8 cellular contexts compared by ENCODE assay signal in genomic region chr12:57459055-57459749, GRCh38. TPM values are rescaled to one million over a fixed set of nuclear protein-coding genes. Genes with fewer than 3 reads are reported as not detected.
A peak's percentile ranks its signal among the peaks of the same experiment; 100 is the strongest.
DNase-seq lines count a peak whose midpoint lies in the region; ATAC-seq and TF ChIP-seq lines count a peak whose summit lies in the region.

No MANE protein-coding gene starts in this region.

- H3K4me1 ChIP-seq in CD4-positive, alpha-beta memory T cell (ENCODE audit: insufficient read depth, low read length): peaks cover 40% of the 10 kb centered on the region

- peaks cover 25 to 57% (median 40%) of the 10 kb centered on the region in 4 donors for H3K4me1 Mint-ChIP-seq in CD4-positive, alpha-beta memory T cell
- H3K4me1 Mint-ChIP-seq in activated CD8-positive, alpha-beta T cell treated with anti-CD3 and anti-CD28 coated beads for 36 hours (ENCODE audit: low read depth): peaks cover 63% of the 10 kb centered on the region

- no peaks in the 10 kb centered on the region for H3K9me3 ChIP-seq in CD4-positive, alpha-beta memory T cell (ENCODE audit: control insufficient read depth in 1 of 2, low read length in 2 of 2)

- TF ChIP-seq CTCF in activated CD8-positive, alpha-beta T cell treated with anti-CD3 and anti-CD28 coated beads for 36 hours (IDR thresholded peaks at IDR 0.05): peak; percentile 90

- H3K36me3 ChIP-seq in CD4-positive, alpha-beta memory T cell (ENCODE audit: insufficient read depth, low read length): no peaks in the 10 kb centered on the region

- peak overlapping the region; percentile 75 to 88 for H3K4me3 ChIP-seq in CD4-positive, alpha-beta memory T cell (ENCODE audit: low read length in 2 of 2)

- H3K27me3 ChIP-seq in CD4-positive, alpha-beta memory T cell (ENCODE audit: insufficient read depth, low read length): peaks cover 12% of the 10 kb centered on the region

- H3K27ac ChIP-seq in CD4-positive, alpha-beta memory T cell (ENCODE audit: low read depth, low read length): peak overlapping the region; percentile 41

- H3K4me3 Mint-ChIP-seq in CD4-positive, alpha-beta memory T cell: peak overlapping the region; percentile 94 to 99 (median 97)
- H3K4me3 Mint-ChIP-seq in activated CD8-positive, alpha-beta T cell treated with anti-CD3 and anti-CD28 coated beads for 36 hours: peak overlapping the region; percentile 86

- intact Hi-C loops in CD4-positive, alpha-beta memory T cell (cut with micrococcal nuclease): loop anchor here (1.0 to 10.0 kb wide), 5 partner anchors 28 to 236 kb away; partner anchors contain the start of genes B4GALNT1, DDIT3, OS9 and R3HDM2
- intact Hi-C loops in activated CD8-positive, alpha-beta T cell treated with anti-CD3 and anti-CD28 coated beads for 36 hours (cut with micrococcal nuclease): loop anchor here (5.0 to 10.0 kb wide), 2 partner anchors 154 to 197 kb away; no protein-coding TSS in a partner anchor

- CTCF ChIA-PET in CD4-positive, alpha-beta memory T cell (lab: Charles Lee; ENCODE audit: partially characterized antibody): interaction anchor here (0.6 to 9.6 kb wide), 51 partner anchors 11 to 348 kb away, joined by 3 to 204 read pairs (median 5); partner anchors contain the start of genes ARHGAP9, B4GALNT1, DCTN2 and DDIT3
- CTCF ChIA-PET in activated CD8-positive, alpha-beta T cell treated with anti-CD3 and anti-CD28 coated beads for 36 hours (lab: Charles Lee): interaction anchor here (0.6 to 6.8 kb wide), 62 partner anchors 9 to 380 kb away, joined by 3 to 152 read pairs (median 4); partner anchors contain the start of genes ARHGAP9, DDIT3, INHBC and NEMP1

- peaks cover 7 to 20% of the 10 kb centered on the region in 2 donors for H3K27me3 Mint-ChIP-seq in CD4-positive, alpha-beta memory T cell
- H3K27me3 Mint-ChIP-seq in activated CD8-positive, alpha-beta T cell treated with anti-CD3 and anti-CD28 coated beads for 36 hours: peaks cover 4% of the 10 kb centered on the region

- DNase-seq in CD4-positive, alpha-beta memory T cell: peak; percentile 91 to 94 (median 92)
- peak; percentile 96 for DNase-seq in HK-2 (ENCODE audit: unreplicated experiment)
- DNase-seq in NCI-H82 treated with DMSO at 0.1 percent for 48 hours (lab: John Stamatoyannopoulos, UW; ENCODE audit: unreplicated experiment): peak; percentile 98
- peak; percentile 98 for DNase-seq in activated CD8-positive, alpha-beta T cell treated with anti-CD3 and anti-CD28 coated beads for 36 hours
- peak; percentile 92 for DNase-seq in effector CD8-positive, alpha-beta T cell (lab: John Stamatoyannopoulos, UW)
- peak; percentile 95 to 98 for DNase-seq in lung microvascular endothelial cell (ENCODE audit: low read depth in 2 of 2)
- peak; percentile 77 to 89 (median 86) for DNase-seq in stimulated activated CD4-positive, alpha-beta T cell treated with anti-CD3 and anti-CD28 coated beads, TNF-alpha, amount 100 ng/mL, for 4 hours (ENCODE audit: low read depth in 3 of 3)

- no peaks in the 10 kb centered on the region for H3K9me3 Mint-ChIP-seq in CD4-positive, alpha-beta memory T cell
- no peaks in the 10 kb centered on the region for H3K9me3 Mint-ChIP-seq in activated CD8-positive, alpha-beta T cell treated with anti-CD3 and anti-CD28 coated beads for 36 hours

- ATAC-seq in GM19452 (IDR thresholded peaks at IDR 0.05; ENCODE audit: unreplicated experiment): peak; percentile 55
- peak; percentile 75 for ATAC-seq in activated CD8-positive, alpha-beta T cell treated with anti-CD3 and anti-CD28 coated beads for 36 hours

- H3K36me3 Mint-ChIP-seq in CD4-positive, alpha-beta memory T cell: peaks cover 0 to 5% of the 10 kb centered on the region in 2 donors
- H3K36me3 Mint-ChIP-seq in activated CD8-positive, alpha-beta T cell treated with anti-CD3 and anti-CD28 coated beads for 36 hours (ENCODE audit: low read depth): no peaks in the 10 kb centered on the region

- POLR2A ChIA-PET in CD4-positive, alpha-beta memory T cell (lab: Charles Lee; ENCODE audit: partially characterized antibody): interaction anchor here (0.5 to 9.6 kb wide), 22 partner anchors 11 to 371 kb away, joined by 3 to 225 read pairs (median 4); partner anchors contain the start of genes ARHGAP9, B4GALNT1, DCTN2 and DDIT3
- POLR2A ChIA-PET in activated CD8-positive, alpha-beta T cell treated with anti-CD3 and anti-CD28 coated beads for 36 hours (lab: Charles Lee): interaction anchor here (0.5 to 5.8 kb wide), 10 partner anchors 9 to 238 kb away, joined by 3 to 50 read pairs (median 3); partner anchors contain the start of gene ARHGAP9

- peak overlapping the region; percentile 90 to 99 (median 98) for H3K27ac Mint-ChIP-seq in CD4-positive, alpha-beta memory T cell
- H3K27ac Mint-ChIP-seq in activated CD8-positive, alpha-beta T cell treated with anti-CD3 and anti-CD28 coated beads for 36 hours: peak overlapping the region; percentile 96

RNA-seq across cellular contexts. Expression of gene GLI1, which starts 0.4 kb away (rescaled TPM):
- under 1 TPM; 0.30 to 0.35 TPM for total RNA-seq in CD4-positive, alpha-beta memory T cell
- not detected for polyA plus RNA-seq in CD4-positive, alpha-beta memory T cell
- total RNA-seq in activated CD8-positive, alpha-beta T cell treated with anti-CD3 and anti-CD28 coated beads for 36 hours: under 1 TPM; 0.20 to 0.83 TPM
- not detected in 2 replicates for total RNA-seq in lung microvascular endothelial cell

RNA-seq across cellular contexts. Expression of gene INHBE, which starts 4.1 kb away (rescaled TPM):
- not detected for total RNA-seq in CD4-positive, alpha-beta memory T cell
- polyA plus RNA-seq in CD4-positive, alpha-beta memory T cell: not detected
- 1 to 10 TPM; 1.7 to 2.3 TPM for total RNA-seq in activated CD8-positive, alpha-beta T cell treated with anti-CD3 and anti-CD28 coated beads for 36 hours
- not detected in 2 replicates for total RNA-seq in lung microvascular endothelial cell

RNA-seq across cellular contexts. Expression of gene ARHGAP9, which starts 20.5 kb away (rescaled TPM):
- total RNA-seq in CD4-positive, alpha-beta memory T cell: 100 to 1,000 TPM; 266 to 278 TPM
- 100 to 1,000 TPM; 206 to 216 TPM for polyA plus RNA-seq in CD4-positive, alpha-beta memory T cell
- 100 to 1,000 TPM; 125 to 128 TPM for total RNA-seq in activated CD8-positive, alpha-beta T cell treated with anti-CD3 and anti-CD28 coated beads for 36 hours
- total RNA-seq in lung microvascular endothelial cell: under 0.01 TPM in 1 of 2 replicates, not detected in the other

RNA-seq across cellular contexts. Expression of gene INHBC, which starts 24.6 kb away (rescaled TPM):
- total RNA-seq in CD4-positive, alpha-beta memory T cell: not detected
- not detected for polyA plus RNA-seq in CD4-positive, alpha-beta memory T cell
- total RNA-seq in activated CD8-positive, alpha-beta T cell treated with anti-CD3 and anti-CD28 coated beads for 36 hours: under 1 TPM in 1 of 2 experiments, not detected in 1; 0.16 TPM
- total RNA-seq in lung microvascular endothelial cell: not detected in 2 replicates

RNA-seq across cellular contexts. Expression of gene R3HDM2, which starts 28.4 kb away (rescaled TPM):
- total RNA-seq in CD4-positive, alpha-beta memory T cell: 100 to 1,000 TPM; 124 to 132 TPM
- 10 to 100 TPM in 1 of 2 donors, 1 to 10 TPM in 1; 3.9 to 19.4 TPM for polyA plus RNA-seq in CD4-positive, alpha-beta memory T cell
- 10 to 100 TPM; 33.2 to 44.0 TPM for total RNA-seq in activated CD8-positive, alpha-beta T cell treated with anti-CD3 and anti-CD28 coated beads for 36 hours
- total RNA-seq in lung microvascular endothelial cell: 3.5 and 5.6 TPM in 2 replicates

Comparison
In these comparisons a context has a peak if more than half of its experiments do, and no peak if none do; other contexts are left out.
1. Peak in every context shown above with its lines: DNase-seq, ATAC-seq, H3K4me3 ChIP-seq and H3K27ac ChIP-seq.
2. RNA of gene ARHGAP9, which starts 20.5 kb away (total RNA-seq): 266 to 278 TPM in CD4-positive, alpha-beta memory T cell and 125 to 128 TPM in activated CD8-positive, alpha-beta T cell treated with anti-CD3 and anti-CD28 coated beads for 36 hours; under 0.01 TPM in lung microvascular endothelial cell; every median in the first group is over 100 times any median in the second.